Comparison of ENCODE assay signal across 8 cellular contexts in the genomic region with DNA sequence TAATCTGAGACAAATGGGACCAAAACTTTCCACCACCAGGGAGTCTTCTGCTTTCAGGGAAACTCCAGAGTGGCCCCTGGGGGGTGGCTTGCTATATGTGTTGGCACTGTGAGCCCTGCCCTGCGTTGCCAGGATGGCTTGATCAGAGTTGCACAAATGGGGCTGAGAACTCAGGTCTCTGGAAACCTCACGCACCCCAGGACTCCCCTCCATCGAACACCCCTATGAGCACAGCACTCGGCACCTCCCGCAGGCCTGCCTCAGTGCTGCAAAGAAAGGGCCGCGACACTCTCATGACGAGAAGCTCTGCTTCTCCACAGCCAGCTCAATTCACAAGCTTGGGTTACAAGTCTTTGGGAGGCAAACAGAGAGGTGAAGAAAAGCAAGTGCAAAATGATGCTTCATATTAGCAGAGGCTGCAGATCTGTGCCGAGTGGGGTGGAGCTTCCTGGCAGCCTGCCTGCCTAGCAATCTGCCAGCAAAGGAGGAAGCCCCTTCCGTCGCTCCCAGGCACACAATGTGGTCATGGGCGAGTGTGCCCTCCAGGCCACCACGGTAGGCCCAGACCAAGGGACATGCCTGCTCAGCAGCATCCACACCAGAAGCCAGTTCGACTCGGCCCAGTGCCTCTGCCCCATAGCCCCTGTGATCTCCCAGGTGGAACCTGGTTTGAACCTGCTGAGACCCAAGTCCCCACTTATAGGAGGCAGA. TPM values are rescaled to one million over a fixed set of nuclear protein-coding genes. Genes with fewer than 3 reads are reported as not detected.
DNase-seq lines count a peak whose midpoint lies in the region; ATAC-seq and TF ChIP-seq lines count a peak whose summit lies in the region.

No MANE protein-coding gene starts in this region.

- H3K36me3 ChIP-seq in heart right ventricle = peaks cover 0 to 92% (median 19%) of the 10 kb centered on the region in 9 donors

- TF ChIP-seq CTCF in heart right ventricle (IDR thresholded peaks at IDR 0.05) = no peak

- ATAC-seq in GM21717 (IDR thresholded peaks at IDR 0.05; ENCODE audit: unreplicated experiment) (peak; percentile 5), heart right ventricle (peak in 7 of 8 donors; percentile 0 to 21 (median 16)), sciatic nerve (peak; percentile 55), HG03159 (IDR thresholded peaks at IDR 0.05; ENCODE audit: unreplicated experiment) (no peak)

- 15 to 20% methylated on average over 15 of the region's 15 CpGs for WGBS in heart right ventricle, 2 donors

- H3K4me1 ChIP-seq in heart right ventricle = peaks cover 77 to 100% (median 100%) of the 10 kb centered on the region in 9 donors

- H3K27ac ChIP-seq in heart right ventricle = peak overlapping the region; percentile 84 to 98 (median 96)

- peak overlapping the region in 6 of 10 donors; percentile 6 to 23 (median 15) for H3K4me3 ChIP-seq in heart right ventricle

- no peaks in the 10 kb centered on the region for H3K27me3 ChIP-seq in heart right ventricle

- intact Hi-C loops in heart right ventricle (cut with DNase I) = loop anchor here in 5 of 10 donors (2.0 to 5.0 kb wide), 6 partner anchors 35 to 133 kb away; a partner anchor contains a TSS
- intact Hi-C loops in sciatic nerve (cut with DNase I) = no loop called here

- DNase-seq in AG20443 (ENCODE audit: low spot score) (peak; percentile 53), OCI-M1 (lab: John Stamatoyannopoulos, UW) (peak; percentile 46), heart right ventricle (peak; percentile 76 to 83), sciatic nerve (ENCODE audit: low spot score) (peak; percentile 83), NCI-H524 treated with DMSO at 0.1 percent for 48 hours (lab: John Stamatoyannopoulos, UW) (no peak)
- DNase-seq in activated naive CD4-positive, alpha-beta T cell treated with anti-CD3 and anti-CD28 coated beads, Interleukin-2, amount 50 U/mL, for 16 hours = peak; percentile 46

- H3K9me3 ChIP-seq in heart right ventricle = no peaks in the 10 kb centered on the region

RNA-seq across cellular contexts. Expression of a gene that starts 55.7 kb away (rescaled TPM):
- total RNA-seq in heart right ventricle (100 to 1,000 TPM; 132 to 345 (median 189) TPM), sciatic nerve (973 TPM)
- polyA plus RNA-seq in heart right ventricle = 100 to 1,000 TPM; 134 to 243 TPM
